Comparison of ENCODE assay signal across 22 cellular contexts in the genomic region with DNA sequence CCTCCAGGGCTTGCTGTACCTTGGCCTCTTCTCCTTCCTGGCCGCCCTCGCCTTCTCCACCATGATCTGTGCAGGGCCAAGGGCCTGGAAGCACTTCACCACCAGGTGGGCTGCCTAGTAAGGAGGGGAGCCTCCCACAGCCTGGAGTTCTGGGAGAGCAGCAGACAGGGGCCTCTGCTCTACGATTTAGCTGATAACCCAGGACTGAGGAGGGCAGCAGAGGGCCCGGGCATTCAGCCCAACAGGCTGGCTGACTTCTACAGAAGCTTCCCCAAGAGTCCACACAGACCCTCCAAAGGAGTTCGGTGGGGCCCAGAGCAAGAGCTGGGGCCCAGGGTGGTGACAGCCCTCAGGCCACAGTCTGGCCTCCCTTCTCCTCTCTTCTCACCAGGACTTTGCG. TPM values are rescaled to one million over a fixed set of nuclear protein-coding genes. Genes with fewer than 3 reads are reported as not detected.
"Had no signal": no experiment of that assay in that cellular context is flagged by ENCODE, and none has a peak within 500 bp of the region (broad histone marks: within the 10 kb centered on the region; RNA-seq: fewer than 3 reads in every experiment).

No MANE protein-coding gene starts in this region.

- H3K4me3 ChIP-seq: coronary artery, sigmoid colon, skin epidermis, suprapubic skin, thyroid gland had no signal

- FAIRE-seq: islet of Langerhans, urothelium cell line had no signal

- H3K36me3 ChIP-seq: neutrophil, thyroid gland had no signal

- H3K9me3 ChIP-seq: neutrophil, sigmoid colon, suprapubic skin, thyroid gland had no signal

- H3K4me1 ChIP-seq: sigmoid colon, suprapubic skin, thyroid gland had no signal

- H3K27me3 ChIP-seq: neutrophil, sigmoid colon, suprapubic skin, thyroid gland had no signal

- DNase-seq: effector CD4-positive, alpha-beta T cell; foreskin melanocyte; hippocampal formation; kidney glomerular epithelial cell; mesendoderm; naive B cell; posterior cingulate gyrus; sigmoid colon; stimulated activated CD4-positive, alpha-beta T cell treated with anti-CD3 and anti-CD28 coated beads, Interleukin-2, amount 100 ng/mL, for 24 hours; stimulated activated naive CD4-positive, alpha-beta T cell treated with Interleukin-2 at 50 U/mL for 16 hours; thyroid gland had no signal

- H3K27ac ChIP-seq: coronary artery, neutrophil, sigmoid colon, skin epidermis, suprapubic skin, thyroid gland had no signal

RNA-seq across cellular contexts. Expression of a gene that starts 21.8 kb away (rescaled TPM):
- total RNA-seq: liver, lung microvascular endothelial cell, osteocyte, pulmonary artery endothelial cell, sigmoid colon, suprapubic skin had no signal
- polyA plus RNA-seq: esophagus, liver had no signal
